Comparison of ENCODE assay signal across 5 cellular contexts in genomic region chr14:101572526-101572925, GRCh38. TPM values are rescaled to one million over a fixed set of nuclear protein-coding genes. Genes with fewer than 3 reads are reported as not detected.
"Had no signal": no experiment of that assay in that cellular context is flagged by ENCODE, and none has a peak within 500 bp of the region (broad histone marks: within the 10 kb centered on the region; RNA-seq: fewer than 3 reads in every experiment).

No MANE protein-coding gene starts in this region.

RNA-seq across cellular contexts. Expression of gene DIO3, which starts 11.2 kb away (rescaled TPM):
- total RNA-seq: HepG2, HT1080, IMR-90, K562 had no signal
- polyA plus RNA-seq: HepG2, IgD-negative memory B cell, IMR-90, K562 had no signal
